Comparison of ENCODE assay signal across 17 cellular contexts in genomic region chr3:30333903-30334302, GRCh38.
"Had no signal": no experiment of that assay in that cellular context is flagged by ENCODE, and none has a peak within 500 bp of the region (broad histone marks: within the 10 kb centered on the region; RNA-seq: fewer than 3 reads in every experiment).

No MANE protein-coding gene starts in this region.

- H3K4me2 ChIP-seq: neural progenitor cell had no signal

- DNase-seq: activated CD4-positive, alpha-beta T cell treated with anti-CD3 and anti-CD28 coated beads, Interleukin-2, amount 10 ng/mL, durations not matched to agents 7 days and 5 days; activated CD8-positive, alpha-beta memory T cell treated with anti-CD3 and anti-CD28 coated beads, Interleukin-2, amount 50 U/mL, for 4 hours; activated naive CD4-positive, alpha-beta T cell treated with anti-CD3 and anti-CD28 coated beads for 36 hours; activated T-cell treated with anti-CD3 and anti-CD28 coated beads, Interleukin-2, amount 50 U/mL, for 4 hours; aorta; colonic mucosa; immature natural killer cell; kidney glomerular epithelial cell; left ventricle myocardium superior; naive thymus-derived CD4-positive, alpha-beta T cell; stimulated activated CD4-positive, alpha-beta T cell treated with anti-CD3 and anti-CD28 coated beads, Interleukin-4, amount 100 ng/mL, for 24 hours; stomach; T-helper 1 cell; T-helper 9 cell; upper lobe of right lung had no signal

- H3K27me3 ChIP-seq: colonic mucosa, neural progenitor cell, stomach, upper lobe of right lung had no signal

- H3K4me1 ChIP-seq: colonic mucosa, neural progenitor cell, stomach, upper lobe of right lung had no signal

- H3K9me3 ChIP-seq: colonic mucosa, stomach, thoracic aorta, upper lobe of right lung had no signal

- H3K4me3 ChIP-seq: colonic mucosa, neural progenitor cell, stomach, thoracic aorta, upper lobe of right lung had no signal

- H2AFZ ChIP-seq: neural progenitor cell had no signal

- H3K9ac ChIP-seq: neural progenitor cell had no signal

- H3K27ac ChIP-seq: colonic mucosa, neural progenitor cell, stomach, thoracic aorta, upper lobe of right lung had no signal

- H3K36me3 ChIP-seq: colonic mucosa, neural progenitor cell, stomach, thoracic aorta, upper lobe of right lung had no signal
